ENCODE assay signal across 8 cellular contexts in the genomic region with DNA sequence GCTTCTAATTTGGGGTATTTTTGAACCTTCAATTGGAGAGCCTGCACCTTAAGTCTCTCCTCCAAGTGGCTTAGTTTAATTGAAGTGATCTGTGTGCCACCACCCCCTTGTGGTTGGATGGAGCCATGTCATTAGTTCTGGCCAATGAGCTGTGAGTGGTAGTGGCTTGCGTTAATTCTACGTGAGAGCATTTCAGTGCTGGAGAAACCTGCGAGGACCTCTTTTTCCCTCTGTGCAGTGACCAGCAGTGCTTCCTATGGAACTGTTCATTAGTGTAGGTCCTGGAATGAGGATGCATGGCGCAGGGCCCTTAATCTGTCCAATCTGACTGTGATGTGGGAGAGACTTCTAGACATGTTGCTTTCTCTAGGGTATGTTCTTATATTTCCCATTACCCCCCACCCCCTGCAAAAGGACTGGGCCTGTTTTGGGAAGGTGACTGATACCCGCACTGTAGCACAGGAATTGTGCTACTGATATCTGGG. TPM values are rescaled to one million over a fixed set of nuclear protein-coding genes. Genes with fewer than 3 reads are reported as not detected.
A peak's percentile ranks its signal among the peaks of the same experiment; 100 is the strongest.
DNase-seq lines count a peak whose midpoint lies in the region; ATAC-seq and TF ChIP-seq lines count a peak whose summit lies in the region.

No MANE protein-coding gene starts in this region.

- H3K27ac ChIP-seq in OCI-LY1 (ENCODE audit: low read depth, low read length, poor library complexity, severe bottlenecking) (no peak overlapping the region), transverse colon (peak overlapping the region in 1 of 4 donors; percentile 20)

- no peaks in the 10 kb centered on the region for H3K27me3 ChIP-seq in OCI-LY1 (ENCODE audit: insufficient read depth, low read length)
- no peaks in the 10 kb centered on the region for H3K27me3 ChIP-seq in transverse colon

- no peaks in the 10 kb centered on the region for H3K27me3 Mint-ChIP-seq in activated T-cell treated with anti-CD3 and anti-CD28 coated beads, Interleukin-2, amount 50 U/mL, for 4 hours (ENCODE audit: low read depth)

- ATAC-seq in GM19395 (IDR thresholded peaks at IDR 0.05; ENCODE audit: unreplicated experiment) (peak; percentile 49), HG03460 (IDR thresholded peaks at IDR 0.05; ENCODE audit: unreplicated experiment) (peak; percentile 43)
- ATAC-seq in activated T-cell treated with anti-CD3 and anti-CD28 coated beads, Interleukin-2, amount 50 U/mL, for 4 hours: peak; percentile 24 to 37

- peaks cover 42% of the 10 kb centered on the region for H3K4me1 ChIP-seq in OCI-LY1 (ENCODE audit: insufficient read depth, low read length, severe bottlenecking)
- peaks cover 5 to 36% (median 31%) of the 10 kb centered on the region in 4 donors for H3K4me1 ChIP-seq in transverse colon

- 32 to 86% methylated on average over 1 to 5 of the region's 5 CpGs for WGBS in transverse colon (ENCODE audit: low coverage in 1 of 2), 2 donors

- H3K4me3 ChIP-seq in OCI-LY1 (ENCODE audit: low read depth, low read length, poor library complexity, severe bottlenecking) (no peak overlapping the region), transverse colon (no peak overlapping the region)

- no peak for TF ChIP-seq POLR2A in transverse colon (IDR thresholded peaks at IDR 0.05)

- H3K36me3 Mint-ChIP-seq in activated T-cell treated with anti-CD3 and anti-CD28 coated beads, Interleukin-2, amount 50 U/mL, for 4 hours (ENCODE audit: insufficient read depth): peaks cover 8% of the 10 kb centered on the region

- no peaks in the 10 kb centered on the region for H3K9me3 Mint-ChIP-seq in activated T-cell treated with anti-CD3 and anti-CD28 coated beads, Interleukin-2, amount 50 U/mL, for 4 hours

- in situ Hi-C loops in transverse colon (cut with MboI; ENCODE audit: low pct_ligation_motif_present in 1 of 4, low pct_unique_long_range_greater_than_20kb in 1 of 4, low sequenced_read_pairs in 3 of 4): no loop called here

- H3K79me2 ChIP-seq in OCI-LY1 (ENCODE audit: insufficient read depth, low read length): peaks cover 11% of the 10 kb centered on the region

- no peaks in the 10 kb centered on the region for H3F3A ChIP-seq in OCI-LY1 (ENCODE audit: insufficient read depth, low read length)

- TF ChIP-seq EP300 in transverse colon (IDR thresholded peaks at IDR 0.05; ENCODE audit: low read depth): no peak

- intact Hi-C loops in transverse colon (cut with DNase I; ENCODE audit: low total_unique reads): no loop called here

- DNase-seq in COLO829 (ENCODE audit: low spot score) (peak; percentile 92), fibroblast of peridontal ligament (ENCODE audit: extremely low read depth) (peak; percentile 74), nucleus accumbens (lab: John Stamatoyannopoulos, UW) (peak in 41 of 56 donors; percentile 7 to 80 (median 39)), transverse colon (peak; percentile 77)
- peak; percentile 59 for DNase-seq in activated T-cell treated with anti-CD3 and anti-CD28 coated beads, Interleukin-2, amount 50 U/mL, for 4 hours

- H3K9ac ChIP-seq in OCI-LY1 (ENCODE audit: low read length): no peak overlapping the region; the same call in 1 of the 2 replicates

- peak overlapping the region; percentile 27 for H3K4me3 Mint-ChIP-seq in activated T-cell treated with anti-CD3 and anti-CD28 coated beads, Interleukin-2, amount 50 U/mL, for 4 hours

- no peak overlapping the region for H2AFZ ChIP-seq in OCI-LY1 (ENCODE audit: low read length)

- H3K36me3 ChIP-seq in OCI-LY1 (ENCODE audit: insufficient read depth, low read length): peaks cover 12% of the 10 kb centered on the region
- no peaks in the 10 kb centered on the region for H3K36me3 ChIP-seq in transverse colon

- H4K20me1 ChIP-seq in OCI-LY1 (ENCODE audit: insufficient read depth, low read length): no peaks in the 10 kb centered on the region

- H3K9me2 ChIP-seq in OCI-LY1 (ENCODE audit: low read depth, low read length): no peaks in the 10 kb centered on the region

- TF ChIP-seq CTCF in OCI-LY1 (IDR thresholded peaks at IDR 0.05; ENCODE audit: low read length) (peak; percentile 100), transverse colon (IDR thresholded peaks at IDR 0.05) (peak; percentile 78 to 91 (median 83))

- H3K9me3 ChIP-seq in OCI-LY1 (ENCODE audit: low read length) (no peaks in the 10 kb centered on the region), transverse colon (no peaks in the 10 kb centered on the region)

- H3K4me1 Mint-ChIP-seq in activated T-cell treated with anti-CD3 and anti-CD28 coated beads, Interleukin-2, amount 50 U/mL, for 4 hours (ENCODE audit: low read depth): peaks cover 36% of the 10 kb centered on the region

- peak overlapping the region; percentile 42 for H3K4me2 ChIP-seq in OCI-LY1 (ENCODE audit: low read length)

RNA-seq across cellular contexts. Expression of gene HILPDA, which starts 3.8 kb away (rescaled TPM):
- total RNA-seq in activated T-cell treated with anti-CD3 and anti-CD28 coated beads, Interleukin-2, amount 50 U/mL, for 4 hours: 10 to 100 TPM; 18.4 to 26.6 (median 23.7) TPM
- total RNA-seq in transverse colon: 10 to 100 TPM in 1 of 4 donors, 1 to 10 TPM in 2, not detected in 1; 5.3 to 35.5 (median 5.9) TPM

RNA-seq across cellular contexts. Expression of gene METTL2B, which starts 17.1 kb away (rescaled TPM):
- 10 to 100 TPM; 68.5 to 74.2 (median 73.7) TPM for total RNA-seq in activated T-cell treated with anti-CD3 and anti-CD28 coated beads, Interleukin-2, amount 50 U/mL, for 4 hours
- total RNA-seq in transverse colon: 10 to 100 TPM; 22.1 to 30.3 (median 23.2) TPM

RNA-seq across cellular contexts. Expression of gene IMPDH1, which starts 49.7 kb away (rescaled TPM):
- 100 to 1,000 TPM in 2 of 3 donors, 10 to 100 TPM in 1; 88.4 to 110 (median 109) TPM for total RNA-seq in activated T-cell treated with anti-CD3 and anti-CD28 coated beads, Interleukin-2, amount 50 U/mL, for 4 hours
- 100 to 1,000 TPM in 1 of 4 donors, 10 to 100 TPM in 3; 21.4 to 189 (median 44.2) TPM for total RNA-seq in transverse colon

Comparison
In these comparisons a context has a peak if more than half of its experiments do, and no peak if none do; other contexts are left out.
1. DNase-seq: peak in every context shown above with its lines; median percentile 92 in COLO829; 77 in transverse colon; 74 in fibroblast of peridontal ligament; 59 in activated T-cell treated with anti-CD3 and anti-CD28 coated beads, Interleukin-2, amount 50 U/mL, for 4 hours; 39 in nucleus accumbens.